Comparison of ENCODE assay signal across 11 cellular contexts in genomic region chr11:3043315-3043871, GRCh38. TPM values are rescaled to one million over a fixed set of nuclear protein-coding genes. Genes with fewer than 3 reads are reported as not detected.
DNase-seq lines count a peak whose midpoint lies in the region; ATAC-seq, FAIRE-seq and TF ChIP-seq lines count a peak whose summit lies in the region.
"Had no signal": no experiment of that assay in that cellular context is flagged by ENCODE, and none has a peak within 500 bp of the region (broad histone marks: within the 10 kb centered on the region; RNA-seq: fewer than 3 reads in every experiment).

No MANE protein-coding gene starts in this region.

- H3K4me1 ChIP-seq in BLaER1 treated with 17β-estradiol and CSF1 and Interleukin-3, amounts not matched to agents 10 nM and 100 nM, result peaks cover 9 to 32% (median 15%) of the 10 kb centered on the region in 10 experiments; a peak in 17 of 20 replicates
- H3K4me1 ChIP-seq in astrocyte (ENCODE audit: insufficient read depth, low read length) (peaks cover 21% of the 10 kb centered on the region), heart left ventricle (peaks cover 0 to 32% (median 24%) of the 10 kb centered on the region in 12 donors)

- peaks cover 45% of the 10 kb centered on the region for H3K4me1 Mint-ChIP-seq in astrocyte (ENCODE audit: low read depth, unreplicated experiment)
- H3K4me1 Mint-ChIP-seq in progenitor cell of endocrine pancreas (ENCODE audit: low read depth), result peaks cover 5% of the 10 kb centered on the region

- H3K36me3 ChIP-seq in BLaER1 treated with 17β-estradiol and CSF1 and Interleukin-3, amounts not matched to agents 10 nM and 100 nM, result peaks cover 77 to 99% (median 93%) of the 10 kb centered on the region in 11 experiments
- H3K36me3 ChIP-seq in astrocyte (ENCODE audit: insufficient read depth, low read length) (peaks cover 35% of the 10 kb centered on the region), heart left ventricle (peaks cover 0 to 77% (median 38%) of the 10 kb centered on the region in 9 donors)

- no peak for TF ChIP-seq POLR2A in heart left ventricle (IDR thresholded peaks at IDR 0.05)

- DNase-seq in astrocyte (ENCODE audit: low read depth), result peak; percentile 46
- DNase-seq in heart left ventricle, result peak; percentile 51 to 88 (median 85)
- DNase-seq in progenitor cell of endocrine pancreas (ENCODE audit: low spot score, unreplicated experiment), result no peak
- no peak for DNase-seq in cortex of kidney (lab: John Stamatoyannopoulos, UW)
- DNase-seq in DMS153 treated with DMSO at 0.1 percent for 48 hours (lab: John Stamatoyannopoulos, UW; ENCODE audit: unreplicated experiment), result no peak
- no peak for DNase-seq in H4 (ENCODE audit: low spot score)
- DNase-seq in foreskin melanocyte, result no peak
- DNase-seq: activated CD4-positive, CD25-positive, alpha-beta regulatory T cell; CD4-positive, alpha-beta memory T cell had no signal

- WGBS in heart left ventricle, 4 donors, result 68 to 75% (median 71%) methylated on average over 15 to 16 of the region's 16 CpGs

- no peaks in the 10 kb centered on the region for H3K27me3 ChIP-seq in BLaER1 treated with 17β-estradiol and CSF1 and Interleukin-3, amounts not matched to agents 10 nM and 100 nM
- H3K27me3 ChIP-seq in astrocyte (ENCODE audit: insufficient read depth, low read length), result no peaks in the 10 kb centered on the region
- no peaks in the 10 kb centered on the region for H3K27me3 ChIP-seq in heart left ventricle

- no peak overlapping the region for H3K4me3 ChIP-seq in BLaER1 treated with 17β-estradiol and CSF1 and Interleukin-3, amounts not matched to agents 10 nM and 100 nM
- H3K4me3 ChIP-seq in astrocyte (ENCODE audit: insufficient read depth, low read depth, low read length), result no peak overlapping the region
- no peak overlapping the region for H3K4me3 ChIP-seq in heart left ventricle

- H3K9me3 ChIP-seq in BLaER1 treated with 17β-estradiol and CSF1 and Interleukin-3, amounts not matched to agents 10 nM and 100 nM (replicated peaks in 1 of 11), result no peaks in the 10 kb centered on the region
- H3K9me3 ChIP-seq in astrocyte (ENCODE audit: insufficient read depth, low read depth, low read length) (no peaks in the 10 kb centered on the region), heart left ventricle (no peaks in the 10 kb centered on the region)

- peak overlapping the region in 5 of 11 experiments; percentile 16 to 42 (median 35); a peak in 8 of 22 replicates for H3K27ac ChIP-seq in BLaER1 treated with 17β-estradiol and CSF1 and Interleukin-3, amounts not matched to agents 10 nM and 100 nM
- H3K27ac ChIP-seq in astrocyte (ENCODE audit: low read depth, low read length) (no peak overlapping the region), heart left ventricle (peak overlapping the region in 11 of 12 donors; percentile 41 to 81 (median 65))

- peak overlapping the region; percentile 75 for H3K27ac Mint-ChIP-seq in astrocyte (ENCODE audit: unreplicated experiment)
- peak overlapping the region; percentile 63 for H3K27ac Mint-ChIP-seq in progenitor cell of endocrine pancreas

- peak; percentile 70 to 85 (median 82) for ATAC-seq in heart left ventricle

- no peak for FAIRE-seq in astrocyte (lab: Jason Lieb, UNC)
- FAIRE-seq: islet of Langerhans had no signal

- 0 out of 22 replicates have a peak overlapping the region, but pooled peaks of 2 of the 11 experiments have one; percentile 3 to 6 for H3K4me2 ChIP-seq in BLaER1 treated with 17β-estradiol and CSF1 and Interleukin-3, amounts not matched to agents 10 nM and 100 nM
- peak overlapping the region; percentile 17 for H3K4me2 ChIP-seq in astrocyte (ENCODE audit: low read length)

- no peak for TF ChIP-seq CTCF in astrocyte (IDR thresholded peaks at IDR 0.05; ENCODE audit: insufficient read depth, low read depth, low read length)
- no peak for TF ChIP-seq CTCF in heart left ventricle (IDR thresholded peaks at IDR 0.05)
- TF ChIP-seq CTCF in progenitor cell of endocrine pancreas (IDR thresholded peaks at IDR 0.05; ENCODE audit: unreplicated experiment), result no peak

- intact Hi-C loops in heart left ventricle (cut with DNase I), result loop anchor here in 1 of 10 donors (5.0 kb wide), 1 partner anchor 174 kb away; the partner anchor contains the start of gene MRGPRG

- no peaks in the 10 kb centered on the region for H3K27me3 Mint-ChIP-seq in astrocyte (ENCODE audit: low read depth, unreplicated experiment)
- H3K27me3 Mint-ChIP-seq in progenitor cell of endocrine pancreas, result no peaks in the 10 kb centered on the region
- H3K27me3 Mint-ChIP-seq: CD4-positive, alpha-beta memory T cell had no signal

- H3K4me3 Mint-ChIP-seq in astrocyte (ENCODE audit: unreplicated experiment) (no peak overlapping the region), progenitor cell of endocrine pancreas (ENCODE audit: low read depth) (no peak overlapping the region)
- H3K4me3 Mint-ChIP-seq: CD4-positive, alpha-beta memory T cell had no signal

- no peak overlapping the region for H2AFZ ChIP-seq in astrocyte (ENCODE audit: low read depth, low read length)

- H3K36me3 Mint-ChIP-seq in astrocyte (ENCODE audit: low read depth, unreplicated experiment) (peaks cover 32% of the 10 kb centered on the region), progenitor cell of endocrine pancreas (ENCODE audit: insufficient read depth) (peaks cover 9% of the 10 kb centered on the region)

- peaks cover 71 to 98% (median 93%) of the 10 kb centered on the region in 11 experiments for H4K20me1 ChIP-seq in BLaER1 treated with 17β-estradiol and CSF1 and Interleukin-3, amounts not matched to agents 10 nM and 100 nM
- peaks cover 78% of the 10 kb centered on the region for H4K20me1 ChIP-seq in astrocyte (ENCODE audit: insufficient read depth, low read length)

- peaks cover 67% of the 10 kb centered on the region for H3K79me2 ChIP-seq in astrocyte (ENCODE audit: insufficient read depth, low read length)

- H3K9ac ChIP-seq in BLaER1 treated with 17β-estradiol and CSF1 and Interleukin-3, amounts not matched to agents 10 nM and 100 nM, result peak overlapping the region in 9 of 11 experiments; percentile 12 to 41 (median 28); a peak in 7 of 22 replicates
- no peak overlapping the region for H3K9ac ChIP-seq in astrocyte (ENCODE audit: low read length)

- H3K9me3 Mint-ChIP-seq in astrocyte (ENCODE audit: unreplicated experiment), result no peaks in the 10 kb centered on the region
- no peaks in the 10 kb centered on the region for H3K9me3 Mint-ChIP-seq in progenitor cell of endocrine pancreas (ENCODE audit: low read depth)
- H3K9me3 Mint-ChIP-seq: CD4-positive, alpha-beta memory T cell had no signal

RNA-seq across cellular contexts. Expression of gene CARS1, which starts 13.8 kb away (rescaled TPM):
- total RNA-seq in astrocyte (123 and 149 TPM in 2 replicates), heart left ventricle (10 to 100 TPM; 10.2 to 29.3 (median 18.5) TPM), progenitor cell of endocrine pancreas (56.4 and 64.5 TPM in 2 replicates)
- polyA plus RNA-seq in heart left ventricle, result 10 to 100 TPM in 1 of 2 donors, 1 to 10 TPM in 1; 9.3 to 30.5 TPM
- 110 and 115 TPM in 2 replicates for total RNA-seq in H4 (2014; rRNA removed; shearing (Covaris generic))

RNA-seq across cellular contexts. Expression of gene NAP1L4, which starts 51.3 kb away (rescaled TPM):
- total RNA-seq in astrocyte, result 129 and 153 TPM in 2 replicates
- total RNA-seq in heart left ventricle, result 100 to 1,000 TPM; 125 to 216 (median 178) TPM
- polyA plus RNA-seq in heart left ventricle, result 100 to 1,000 TPM; 119 to 143 TPM
- total RNA-seq in progenitor cell of endocrine pancreas, result 184 and 201 TPM in 2 replicates
- 104 and 128 TPM in 2 replicates for total RNA-seq in H4 (2014; rRNA removed; shearing (Covaris generic))

Comparison
In these comparisons a context has a peak if more than half of its experiments do, and no peak if none do; other contexts are left out.
1. DNase-seq: peak in astrocyte (single experiment) and heart left ventricle (5 of 5); none in progenitor cell of endocrine pancreas (single experiment), cortex of kidney (single experiment), DMS153 treated with DMSO at 0.1 percent for 48 hours (single experiment), H4 (single experiment) and foreskin melanocyte (single experiment).